Comparison of ENCODE assay signal across 8 cellular contexts in genomic region chr10:130696870-130697269, GRCh38.
"Had no signal": no experiment of that assay in that cellular context is flagged by ENCODE, and none has a peak within 500 bp of the region (broad histone marks: within the 10 kb centered on the region; RNA-seq: fewer than 3 reads in every experiment).

No MANE protein-coding gene starts in this region.

- FAIRE-seq: G401.6, GM12878, GM12891, GM12892, GM18507, GM19239 had no signal

- DNase-seq: GDM1, GF-D8 had no signal

- ATAC-seq: GM12878 had no signal

- H3K4me3 ChIP-seq: GM12878 had no signal
